Comparison of ENCODE assay signal across 8 cellular contexts in the genomic region with DNA sequence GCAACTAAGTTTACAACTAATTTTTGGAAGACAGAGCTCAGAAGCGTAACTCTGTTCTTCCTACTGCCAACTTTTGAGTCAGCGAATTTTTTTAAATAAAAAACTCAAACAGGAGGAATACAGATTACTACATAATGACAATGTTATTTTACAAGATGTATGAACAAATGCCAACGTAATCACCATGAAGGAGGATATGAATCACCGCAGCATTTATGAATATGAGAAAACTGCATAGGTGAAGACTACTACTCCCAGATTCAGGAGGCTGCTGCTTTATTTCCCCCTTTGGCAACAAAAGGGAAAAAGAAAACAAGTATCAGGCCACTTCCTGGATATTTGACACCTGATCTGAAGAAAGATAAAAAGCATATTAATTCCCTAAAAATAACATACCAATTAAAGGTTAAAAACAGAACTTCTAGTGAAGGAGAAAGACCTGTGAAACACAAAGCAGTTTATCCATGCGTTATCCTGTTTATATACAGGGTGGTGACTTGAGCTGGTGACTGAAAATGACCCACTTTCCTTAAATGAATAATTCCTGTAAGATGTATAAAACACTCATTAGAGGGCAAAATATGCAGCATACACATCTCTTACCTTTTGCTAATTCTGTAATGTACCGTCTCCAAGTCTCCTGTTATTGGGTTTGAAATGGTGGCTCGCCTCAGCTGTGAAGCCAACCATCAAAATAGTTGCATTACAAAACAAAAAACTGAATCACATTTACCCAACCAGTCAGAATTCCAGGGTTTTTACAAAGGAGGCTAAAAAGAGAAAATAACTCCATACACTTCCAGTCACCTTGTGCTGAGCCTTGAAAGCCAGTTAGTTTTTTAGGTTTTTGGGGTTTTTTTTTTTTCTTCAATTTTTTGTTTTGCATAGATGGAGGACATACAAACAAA. TPM values are rescaled to one million over a fixed set of nuclear protein-coding genes. Genes with fewer than 3 reads are reported as not detected.
DNase-seq lines count a peak whose midpoint lies in the region; ATAC-seq and TF ChIP-seq lines count a peak whose summit lies in the region.

No MANE protein-coding gene starts in this region.

- CTCF ChIA-PET in HEK293T (lab: Yijun Ruan, JAX), result no interaction called here

- no peak overlapping the region for H3K9ac ChIP-seq in skeletal muscle tissue (ENCODE audit: low read depth in 1 of 3, low read length in 3 of 3)

- ATAC-seq in GM18907 (IDR thresholded peaks at IDR 0.05; ENCODE audit: unreplicated experiment), result no peak

- H3K27me3 ChIP-seq in left ventricle myocardium inferior (ENCODE audit: low read depth) (no peaks in the 10 kb centered on the region), skeletal muscle tissue (ENCODE audit: control insufficient read depth in 3 of 3, insufficient read depth in 3 of 3, low read length in 3 of 3) (no peaks in the 10 kb centered on the region)

- DNase-seq in HEK293T (ENCODE audit: extremely low spot score) (no peak), amniotic stem cell (lab: John Stamatoyannopoulos, UW) (peak; percentile 85), left ventricle myocardium inferior (no peak), T-helper 2 cell (no peak), NCI-H2227 treated with DMSO at 0.1 percent for 48 hours (lab: John Stamatoyannopoulos, UW) (no peak), DMS 273 treated with DMSO at 0.1 percent for 48 hours (lab: John Stamatoyannopoulos, UW) (no peak)

- H3K9me3 ChIP-seq in left ventricle myocardium inferior (replicated peaks) (no peaks in the 10 kb centered on the region), skeletal muscle tissue (ENCODE audit: control insufficient read depth in 3 of 3, low read length in 3 of 3) (no peaks in the 10 kb centered on the region)

- no peak for TF ChIP-seq CTCF in left ventricle myocardium inferior (IDR thresholded peaks at IDR 0.05; ENCODE audit: borderline replicate concordance)

- peaks cover 89% of the 10 kb centered on the region for H3K36me3 ChIP-seq in left ventricle myocardium inferior
- H3K36me3 ChIP-seq in skeletal muscle tissue (ENCODE audit: control insufficient read depth in 3 of 3, insufficient read depth in 3 of 3, low read length in 3 of 3), result peaks cover 4 to 25% (median 21%) of the 10 kb centered on the region in 3 donors

- POLR2A ChIA-PET in HEK293T (lab: Yijun Ruan, JAX), result no interaction called here

- intact Hi-C loops in left ventricle myocardium inferior (cut with micrococcal nuclease), result no loop called here

- H3K4me1 ChIP-seq in left ventricle myocardium inferior (peaks cover 17% of the 10 kb centered on the region), skeletal muscle tissue (ENCODE audit: control insufficient read depth in 3 of 3, insufficient read depth in 3 of 3, low read length in 3 of 3) (peaks cover 0 to 8% (median 3%) of the 10 kb centered on the region in 3 donors)

- peak overlapping the region; percentile 36 for H3K27ac ChIP-seq in left ventricle myocardium inferior (replicated peaks)
- H3K27ac ChIP-seq in skeletal muscle tissue (ENCODE audit: low read depth, low read length), result peak overlapping the region; percentile 36

- H3K4me3 ChIP-seq in left ventricle myocardium inferior, result no peak overlapping the region
- no peak overlapping the region for H3K4me3 ChIP-seq in skeletal muscle tissue (ENCODE audit: low read length in 3 of 3)

TF ChIP-seq in HEK293T, 16 proteins besides CTCF, POLR2A, EP300 and RAD21:
- TF ChIP-seq SUZ12 (IDR thresholded peaks at IDR 0.05) (no peak), TARDBP (IDR thresholded peaks at IDR 0.05) (no peak), HDGF (IDR thresholded peaks at IDR 0.05; ENCODE audit: borderline replicate concordance) (no peak), ELF4 (IDR thresholded peaks at IDR 0.05) (peak; percentile 16; the same call in 1 of the 2 replicates), FOXA1 (IDR thresholded peaks at IDR 0.05) (no peak), ZNF384 (IDR thresholded peaks at IDR 0.05) (no peak)
- TF ChIP-seq, protein P1, sequence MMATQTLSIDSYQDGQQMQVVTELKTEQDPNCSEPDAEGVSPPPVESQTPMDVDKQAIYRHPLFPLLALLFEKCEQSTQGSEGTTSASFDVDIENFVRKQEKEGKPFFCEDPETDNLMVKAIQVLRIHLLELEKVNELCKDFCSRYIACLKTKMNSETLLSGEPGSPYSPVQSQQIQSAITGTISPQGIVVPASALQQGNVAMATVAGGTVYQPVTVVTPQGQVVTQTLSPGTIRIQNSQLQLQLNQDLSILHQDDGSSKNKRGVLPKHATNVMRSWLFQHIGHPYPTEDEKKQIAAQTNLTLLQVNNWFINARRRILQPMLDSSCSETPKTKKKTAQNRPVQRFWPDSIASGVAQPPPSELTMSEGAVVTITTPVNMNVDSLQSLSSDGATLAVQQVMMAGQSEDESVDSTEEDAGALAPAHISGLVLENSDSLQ (IDR thresholded peaks at IDR 0.05), result no peak

RNA-seq across cellular contexts. Expression of a gene that starts 52.0 kb away (rescaled TPM):
- 97.1 TPM for total RNA-seq in left ventricle myocardium inferior
- 53.8 TPM for total RNA-seq in skeletal muscle tissue
